ENCODE assay signal across 7 cellular contexts in the genomic region with DNA sequence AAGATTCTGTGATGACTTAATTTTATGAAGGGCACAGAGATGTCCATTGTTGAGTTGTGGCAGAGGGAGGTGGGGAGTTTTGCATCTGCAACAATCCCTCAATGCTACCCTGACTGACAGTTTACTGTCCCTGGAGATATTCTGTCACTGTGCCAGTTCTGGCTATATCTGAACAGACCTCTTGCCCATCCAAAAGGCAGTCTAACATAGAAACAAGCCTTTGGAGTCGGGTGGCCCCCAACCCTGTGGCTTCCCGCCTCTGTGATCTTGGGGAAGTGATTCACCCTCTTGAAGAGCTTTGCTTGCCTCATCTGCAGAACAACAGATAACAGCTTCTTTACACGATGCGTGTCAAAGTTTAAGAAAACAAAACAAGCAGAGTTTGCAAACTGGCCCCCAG. TPM values are rescaled to one million over a fixed set of nuclear protein-coding genes. Genes with fewer than 3 reads are reported as not detected.
A peak's percentile ranks its signal among the peaks of the same experiment; 100 is the strongest.
DNase-seq lines count a peak whose midpoint lies in the region; ATAC-seq and TF ChIP-seq lines count a peak whose summit lies in the region.

No MANE protein-coding gene starts in this region.

- H3K4me1 Mint-ChIP-seq in effector memory CD8-positive, alpha-beta T cell (ENCODE audit: low read depth in 2 of 2), result peaks cover 13 to 21% of the 10 kb centered on the region in 2 donors

- peaks cover 6% of the 10 kb centered on the region for H3K36me3 Mint-ChIP-seq in effector memory CD8-positive, alpha-beta T cell (ENCODE audit: insufficient read depth)

- DNase-seq in LHCN-M2 (ENCODE audit: low read depth) (peak; percentile 85), cardiac septum (ENCODE audit: low spot score) (no peak), NCI-H748 treated with DMSO at 0.1 percent for 48 hours (lab: John Stamatoyannopoulos, UW) (no peak)
- peak; percentile 50 for DNase-seq in activated CD4-positive, alpha-beta T cell treated with anti-CD3 and anti-CD28 coated beads, Interleukin-2, amount 50 U/mL, for 1 hour
- DNase-seq in effector memory CD8-positive, alpha-beta T cell, result peak in 2 of 3 experiments; percentile 42
- DNase-seq in stimulated activated naive CD4-positive, alpha-beta T cell treated with Interleukin-2 at 50 U/mL for 16 hours (lab: John Stamatoyannopoulos, UW), result peak; percentile 25

- peak overlapping the region; percentile 56 to 57 for H3K4me3 Mint-ChIP-seq in effector memory CD8-positive, alpha-beta T cell

- ATAC-seq in effector memory CD8-positive, alpha-beta T cell (replicated peaks), result peak; percentile 46
- no peak for ATAC-seq in GM18505 (IDR thresholded peaks at IDR 0.05; ENCODE audit: unreplicated experiment)

- no peak for TF ChIP-seq POLR2A in GM18505 (IDR thresholded peaks at IDR 0.05; ENCODE audit: borderline replicate concordance, extremely low read depth, insufficient read depth, insufficient read length)

- H3K27me3 Mint-ChIP-seq in effector memory CD8-positive, alpha-beta T cell, result no peaks in the 10 kb centered on the region

- intact Hi-C loops in cardiac septum (cut with DNase I), result loop anchor here (10.0 kb wide), 1 partner anchor 305 kb away; a partner anchor contains a TSS

- peak overlapping the region; percentile 75 to 78 for H3K27ac Mint-ChIP-seq in effector memory CD8-positive, alpha-beta T cell

- no peaks in the 10 kb centered on the region for H3K9me3 Mint-ChIP-seq in effector memory CD8-positive, alpha-beta T cell

RNA-seq across cellular contexts. Expression of a gene that starts 3.8 kb away (rescaled TPM):
- total RNA-seq in LHCN-M2 (2014; rRNA removed) (56.2 and 64.2 TPM in 2 replicates), cardiac septum (2.3 TPM)
- 32.1 TPM for polyA plus RNA-seq in LHCN-M2 (2012)

RNA-seq across cellular contexts. Expression of a gene that starts 15.7 kb away (rescaled TPM):
- total RNA-seq in LHCN-M2 (2014; rRNA removed) (43.4 and 47.5 TPM in 2 replicates), cardiac septum (77.0 TPM)
- 19.7 TPM for polyA plus RNA-seq in LHCN-M2 (2012)

RNA-seq across cellular contexts. Expression of a gene that starts 23.2 kb away (rescaled TPM):
- total RNA-seq in LHCN-M2 (2014; rRNA removed), result 0.11 and 0.96 TPM in 2 replicates
- polyA plus RNA-seq in LHCN-M2 (2012), result 0.18 TPM
- total RNA-seq in cardiac septum, result 0.46 TPM

RNA-seq across cellular contexts. Expression of a gene that starts 27.8 kb away (rescaled TPM):
- total RNA-seq in LHCN-M2 (2014; rRNA removed) (0.06 and 0.11 TPM in 2 replicates), cardiac septum (not detected)
- polyA plus RNA-seq in LHCN-M2 (2012), result 0.21 TPM

RNA-seq across cellular contexts. Expression of a gene that starts 30.1 kb away (rescaled TPM):
- total RNA-seq in LHCN-M2 (2014; rRNA removed) (5.5 and 6.7 TPM in 2 replicates), cardiac septum (8.9 TPM)
- 6.8 TPM for polyA plus RNA-seq in LHCN-M2 (2012)

Comparison
In these comparisons a context has a peak if more than half of its experiments do, and no peak if none do; other contexts are left out.
1. DNase-seq: peak in LHCN-M2 (single experiment), activated CD4-positive, alpha-beta T cell treated with anti-CD3 and anti-CD28 coated beads, Interleukin-2, amount 50 U/mL, for 1 hour (single experiment), effector memory CD8-positive, alpha-beta T cell (2 of 3) and stimulated activated naive CD4-positive, alpha-beta T cell treated with Interleukin-2 at 50 U/mL for 16 hours (single experiment); none in cardiac septum (single experiment) and NCI-H748 treated with DMSO at 0.1 percent for 48 hours (single experiment).
2. RNA of a gene that starts 3.8 kb away (total RNA-seq): 56.2 to 64.2 TPM in LHCN-M2; 2.3 TPM in cardiac septum (single experiment); every median in the first group is over 10 times any median in the second.